8 cellular contexts compared by ENCODE assay signal in the genomic region with DNA sequence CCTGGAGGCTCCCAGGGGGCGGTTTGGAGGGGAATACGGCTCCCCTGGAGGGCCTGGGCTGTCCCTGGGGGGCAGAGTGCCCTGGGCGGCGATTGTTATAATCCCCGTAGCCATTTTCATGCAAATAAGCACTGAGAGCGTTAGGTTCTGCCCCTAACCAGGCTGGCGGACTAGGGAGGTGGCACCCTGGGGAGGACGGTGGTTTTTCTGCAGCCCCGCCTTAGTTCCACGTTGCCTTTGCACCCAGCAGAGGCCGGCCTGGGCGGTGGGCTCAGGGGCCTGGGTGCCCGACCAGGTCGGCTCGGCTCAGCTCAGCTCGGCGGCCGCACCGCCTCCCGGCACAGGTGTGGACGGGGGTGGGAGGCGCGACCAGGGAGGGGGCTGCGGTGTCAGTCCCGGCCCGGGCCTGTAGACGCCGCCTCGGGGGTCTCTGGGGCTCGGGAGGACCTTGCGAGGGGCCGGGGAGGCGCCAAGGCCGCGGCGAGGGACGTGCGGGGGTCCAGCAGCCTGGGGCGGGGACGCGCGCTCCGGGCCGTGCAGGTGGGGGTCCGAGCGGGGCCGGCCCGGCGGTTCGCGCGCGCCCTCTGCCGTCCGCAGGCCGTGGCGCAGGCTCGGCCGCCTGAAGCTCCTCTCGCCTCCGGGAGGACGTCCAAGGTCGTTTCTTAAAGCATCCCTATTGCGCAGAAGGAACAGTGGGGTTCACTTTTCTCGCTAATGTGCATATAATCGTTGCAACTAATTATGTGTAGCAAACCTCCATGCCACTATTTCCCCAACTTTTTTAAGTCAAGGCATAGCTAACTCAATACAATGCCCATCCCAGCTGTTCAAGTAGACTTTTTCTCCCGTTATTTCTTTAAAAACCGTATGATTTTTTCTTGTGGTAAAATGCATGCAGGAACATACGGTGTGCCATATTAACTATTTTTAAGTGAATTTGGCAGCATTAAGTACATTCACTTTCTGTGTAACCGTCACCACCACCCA. TPM values are rescaled to one million over a fixed set of nuclear protein-coding genes. Genes with fewer than 3 reads are reported as not detected.
DNase-seq lines count a peak whose midpoint lies in the region; ATAC-seq and TF ChIP-seq lines count a peak whose summit lies in the region.

No MANE protein-coding gene starts in this region.

- H3K9me3 Mint-ChIP-seq in activated T-helper 1 cell treated with anti-CD3 and anti-CD28 coated beads, Interleukin-12 subunit alpha, Interleukin-12 subunit beta, Interleukin-2, Interleukin-4 antibody, amounts not matched to agents 30 ng/mL and 10 ng/mL and 1 ng/mL, durations not matched to agents 14 hours and 24 hours and 36 hours = peaks cover 10% of the 10 kb centered on the region
- H3K9me3 Mint-ChIP-seq in naive thymus-derived CD8-positive, alpha-beta T cell = peaks cover 0 to 15% (median 7%) of the 10 kb centered on the region in 9 donors

- H3K36me3 Mint-ChIP-seq in activated T-helper 1 cell treated with anti-CD3 and anti-CD28 coated beads, Interleukin-12 subunit alpha, Interleukin-12 subunit beta, Interleukin-2, Interleukin-4 antibody, amounts not matched to agents 30 ng/mL and 10 ng/mL and 1 ng/mL, durations not matched to agents 14 hours and 24 hours and 36 hours (ENCODE audit: low read depth) = no peaks in the 10 kb centered on the region
- peaks cover 0 to 12% (median 6%) of the 10 kb centered on the region in 3 donors for H3K36me3 Mint-ChIP-seq in naive thymus-derived CD8-positive, alpha-beta T cell

- in situ Hi-C loops in GM23248 (cut with MboI) (no loop called here), transverse colon (cut with MboI; ENCODE audit: low pct_ligation_motif_present in 1 of 4, low pct_unique_long_range_greater_than_20kb in 1 of 4, low sequenced_read_pairs in 3 of 4) (loop anchor here in 1 of 4 donors (5.0 kb wide), 1 partner anchor 32 kb away; no protein-coding TSS in a partner anchor)

- H3K4me1 ChIP-seq in GM23248 (ENCODE audit: insufficient read depth) = no peaks in the 10 kb centered on the region
- H3K4me1 ChIP-seq in transverse colon = peaks cover 11 to 52% (median 39%) of the 10 kb centered on the region in 4 donors

- H3K4me3 Mint-ChIP-seq in activated T-helper 1 cell treated with anti-CD3 and anti-CD28 coated beads, Interleukin-12 subunit alpha, Interleukin-12 subunit beta, Interleukin-2, Interleukin-4 antibody, amounts not matched to agents 30 ng/mL and 10 ng/mL and 1 ng/mL, durations not matched to agents 14 hours and 24 hours and 36 hours = peak overlapping the region; percentile 51
- H3K4me3 Mint-ChIP-seq in naive thymus-derived CD8-positive, alpha-beta T cell = peak overlapping the region; percentile 71 to 87 (median 80)

- peak; percentile 18 for TF ChIP-seq POLR2A in transverse colon (IDR thresholded peaks at IDR 0.05)

- H3K79me2 ChIP-seq in GM23248 (ENCODE audit: insufficient read depth) = no peaks in the 10 kb centered on the region

- WGBS in GM23248 (ENCODE audit: low coverage in 1 of 2, low lambda C conversion rate in 2 of 2, missing lambda C conversion rate in 2 of 2), 2 experiments = 1 to 4% methylated on average over 39 to 70 of the region's 70 CpGs
- WGBS in transverse colon (ENCODE audit: low coverage in 1 of 2), 2 donors = 3 to 11% methylated on average over 6 to 37 of the region's 70 CpGs

- TF ChIP-seq CTCF in transverse colon (IDR thresholded peaks at IDR 0.05) = peak; percentile 56 to 92 (median 74)

- no peaks in the 10 kb centered on the region for H3K4me1 Mint-ChIP-seq in activated T-helper 1 cell treated with anti-CD3 and anti-CD28 coated beads, Interleukin-12 subunit alpha, Interleukin-12 subunit beta, Interleukin-2, Interleukin-4 antibody, amounts not matched to agents 30 ng/mL and 10 ng/mL and 1 ng/mL, durations not matched to agents 14 hours and 24 hours and 36 hours (ENCODE audit: low read depth)
- H3K4me1 Mint-ChIP-seq in naive thymus-derived CD8-positive, alpha-beta T cell = peaks cover 8 to 20% (median 13%) of the 10 kb centered on the region in 4 donors

- no peak overlapping the region for H2AFZ ChIP-seq in GM23248

- intact Hi-C loops in activated T-helper 1 cell treated with anti-CD3 and anti-CD28 coated beads, Interleukin-12 subunit alpha, Interleukin-12 subunit beta, Interleukin-2, Interleukin-4 antibody, amounts not matched to agents 30 ng/mL and 10 ng/mL and 1 ng/mL, durations not matched to agents 14 hours and 24 hours and 36 hours (cut with micrococcal nuclease) = loop anchor here (1.0 to 10.0 kb wide), 9 partner anchors 28 to 1800 kb away; a partner anchor contains a TSS
- intact Hi-C loops in transverse colon (cut with DNase I; ENCODE audit: low total_unique reads) = loop anchor here (2.0 to 5.0 kb wide), 2 partner anchors 28 to 372 kb away; no protein-coding TSS in a partner anchor

- H3K9me3 ChIP-seq in GM23248 (ENCODE audit: low read depth) = no peaks in the 10 kb centered on the region
- no peaks in the 10 kb centered on the region for H3K9me3 ChIP-seq in transverse colon

- no peak overlapping the region for H3K9ac ChIP-seq in GM23248

- no peaks in the 10 kb centered on the region for H4K20me1 ChIP-seq in GM23248 (ENCODE audit: insufficient read depth)

- H3K4me2 ChIP-seq in GM23248 (ENCODE audit: unreplicated experiment) = peak overlapping the region; percentile 26

- POLR2A ChIA-PET in naive thymus-derived CD8-positive, alpha-beta T cell (lab: Charles Lee) = interaction anchor here (0.9 to 3.7 kb wide), 7 partner anchors 10 to 312 kb away, joined by 3 to 28 read pairs (median 4); no protein-coding TSS in a partner anchor

- peak; percentile 48 to 55 for ATAC-seq in naive thymus-derived CD8-positive, alpha-beta T cell
- no peak for ATAC-seq in GM18870 (IDR thresholded peaks at IDR 0.05; ENCODE audit: unreplicated experiment)

- H3K36me3 ChIP-seq in GM23248 (ENCODE audit: low read depth) (no peaks in the 10 kb centered on the region), transverse colon (no peaks in the 10 kb centered on the region)

- TF ChIP-seq EP300 in transverse colon (IDR thresholded peaks at IDR 0.05; ENCODE audit: low read depth) = no peak

- DNase-seq in CD1c-positive myeloid dendritic cell (ENCODE audit: extremely low spot score) (peak; percentile 66), GM23248 (peak; percentile 74), NCI-H748 treated with DMSO at 0.1 percent for 48 hours (lab: John Stamatoyannopoulos, UW) (peak; percentile 32), fibroblast of gingiva (ENCODE audit: low read depth) (peak; percentile 40), transverse colon (peak; percentile 77)
- peak; percentile 45 for DNase-seq in activated T-helper 1 cell treated with anti-CD3 and anti-CD28 coated beads, Interleukin-12 subunit alpha, Interleukin-12 subunit beta, Interleukin-2, Interleukin-4 antibody, amounts not matched to agents 30 ng/mL and 10 ng/mL and 1 ng/mL, durations not matched to agents 14 hours and 24 hours and 36 hours (ENCODE audit: low spot score)
- peak; percentile 34 to 81 (median 60) for DNase-seq in naive thymus-derived CD8-positive, alpha-beta T cell

- H3K27ac ChIP-seq in GM23248 (no peak overlapping the region), transverse colon (peak overlapping the region; percentile 89 to 95 (median 92))

- H3F3A ChIP-seq in GM23248 (ENCODE audit: insufficient read depth) = 0 out of 2 replicates have a peak, but pooled peaks cover 3% of the 10 kb centered on the region

- no peak overlapping the region for H3K27ac Mint-ChIP-seq in activated T-helper 1 cell treated with anti-CD3 and anti-CD28 coated beads, Interleukin-12 subunit alpha, Interleukin-12 subunit beta, Interleukin-2, Interleukin-4 antibody, amounts not matched to agents 30 ng/mL and 10 ng/mL and 1 ng/mL, durations not matched to agents 14 hours and 24 hours and 36 hours
- peak overlapping the region in 8 of 10 donors; percentile 84 to 95 (median 90) for H3K27ac Mint-ChIP-seq in naive thymus-derived CD8-positive, alpha-beta T cell

- H3K4me3 ChIP-seq in GM23248 = no peak overlapping the region
- H3K4me3 ChIP-seq in transverse colon = peak overlapping the region; percentile 42 to 77 (median 60)

- H3K9me2 ChIP-seq in GM23248 (ENCODE audit: insufficient read depth) = no peaks in the 10 kb centered on the region

- peaks cover 24% of the 10 kb centered on the region for H3K27me3 Mint-ChIP-seq in activated T-helper 1 cell treated with anti-CD3 and anti-CD28 coated beads, Interleukin-12 subunit alpha, Interleukin-12 subunit beta, Interleukin-2, Interleukin-4 antibody, amounts not matched to agents 30 ng/mL and 10 ng/mL and 1 ng/mL, durations not matched to agents 14 hours and 24 hours and 36 hours (ENCODE audit: insufficient read depth)
- H3K27me3 Mint-ChIP-seq in naive thymus-derived CD8-positive, alpha-beta T cell = peaks cover 5 to 9% (median 8%) of the 10 kb centered on the region in 5 donors

- H3K27me3 ChIP-seq in GM23248 (replicated peaks; ENCODE audit: insufficient read depth) (peaks cover 21% of the 10 kb centered on the region), transverse colon (peaks cover 2% of the 10 kb centered on the region)

RNA-seq across cellular contexts. Expression of a gene that starts 2.5 kb away (rescaled TPM):
- 0.11 TPM in 1 of 2 replicates, not detected in the other for total RNA-seq in GM23248 (2014; rRNA removed; shearing (Covaris generic))
- 0.05 TPM in 1 of 2 replicates, not detected in the other for polyA plus RNA-seq in GM23248 (2016; fragmentation: Nextera tagmentation; extraction: Ambion mirVana)
- 2.3 and 2.4 TPM in 2 replicates for total RNA-seq in activated T-helper 1 cell treated with anti-CD3 and anti-CD28 coated beads, Interleukin-12 subunit alpha, Interleukin-12 subunit beta, Interleukin-2, Interleukin-4 antibody, amounts not matched to agents 30 ng/mL and 10 ng/mL and 1 ng/mL, durations not matched to agents 14 hours and 24 hours and 36 hours
- 1 to 10 TPM; 3.1 to 5.1 TPM for total RNA-seq in naive thymus-derived CD8-positive, alpha-beta T cell
- under 1 TPM in 2 of 3 donors, not detected in 1; 0.17 to 0.39 TPM for polyA plus RNA-seq in naive thymus-derived CD8-positive, alpha-beta T cell
- total RNA-seq in transverse colon = 10 to 100 TPM; 13.3 to 31.8 (median 19.8) TPM

RNA-seq across cellular contexts. Expression of a gene that starts 10.5 kb away (rescaled TPM):
- total RNA-seq in GM23248 (2014; rRNA removed; shearing (Covaris generic)) = not detected in 2 replicates
- not detected in 2 replicates for polyA plus RNA-seq in GM23248 (2016; fragmentation: Nextera tagmentation; extraction: Ambion mirVana)
- total RNA-seq in activated T-helper 1 cell treated with anti-CD3 and anti-CD28 coated beads, Interleukin-12 subunit alpha, Interleukin-12 subunit beta, Interleukin-2, Interleukin-4 antibody, amounts not matched to agents 30 ng/mL and 10 ng/mL and 1 ng/mL, durations not matched to agents 14 hours and 24 hours and 36 hours = not detected in 2 replicates
- not detected for total RNA-seq in naive thymus-derived CD8-positive, alpha-beta T cell
- not detected for polyA plus RNA-seq in naive thymus-derived CD8-positive, alpha-beta T cell
- not detected for total RNA-seq in transverse colon

RNA-seq across cellular contexts. Expression of a gene that starts 23.5 kb away (rescaled TPM):
- not detected in 2 replicates for total RNA-seq in GM23248 (2014; rRNA removed; shearing (Covaris generic))
- polyA plus RNA-seq in GM23248 (2016; fragmentation: Nextera tagmentation; extraction: Ambion mirVana) = not detected in 2 replicates
- total RNA-seq in activated T-helper 1 cell treated with anti-CD3 and anti-CD28 coated beads, Interleukin-12 subunit alpha, Interleukin-12 subunit beta, Interleukin-2, Interleukin-4 antibody, amounts not matched to agents 30 ng/mL and 10 ng/mL and 1 ng/mL, durations not matched to agents 14 hours and 24 hours and 36 hours = not detected in 2 replicates
- not detected for total RNA-seq in naive thymus-derived CD8-positive, alpha-beta T cell
- polyA plus RNA-seq in naive thymus-derived CD8-positive, alpha-beta T cell = not detected
- not detected for total RNA-seq in transverse colon

RNA-seq across cellular contexts. Expression of a gene that starts 33.7 kb away (rescaled TPM):
- total RNA-seq in GM23248 (2014; rRNA removed; shearing (Covaris generic)) = not detected in 2 replicates
- not detected in 2 replicates for polyA plus RNA-seq in GM23248 (2016; fragmentation: Nextera tagmentation; extraction: Ambion mirVana)
- total RNA-seq in activated T-helper 1 cell treated with anti-CD3 and anti-CD28 coated beads, Interleukin-12 subunit alpha, Interleukin-12 subunit beta, Interleukin-2, Interleukin-4 antibody, amounts not matched to agents 30 ng/mL and 10 ng/mL and 1 ng/mL, durations not matched to agents 14 hours and 24 hours and 36 hours = not detected in 2 replicates
- total RNA-seq in naive thymus-derived CD8-positive, alpha-beta T cell = not detected
- polyA plus RNA-seq in naive thymus-derived CD8-positive, alpha-beta T cell = not detected
- total RNA-seq in transverse colon = not detected

RNA-seq across cellular contexts. Expression of a gene that starts 47.4 kb away (rescaled TPM):
- total RNA-seq in GM23248 (2014; rRNA removed; shearing (Covaris generic)) = not detected in 2 replicates
- not detected in 2 replicates for polyA plus RNA-seq in GM23248 (2016; fragmentation: Nextera tagmentation; extraction: Ambion mirVana)
- total RNA-seq in activated T-helper 1 cell treated with anti-CD3 and anti-CD28 coated beads, Interleukin-12 subunit alpha, Interleukin-12 subunit beta, Interleukin-2, Interleukin-4 antibody, amounts not matched to agents 30 ng/mL and 10 ng/mL and 1 ng/mL, durations not matched to agents 14 hours and 24 hours and 36 hours = not detected in 2 replicates
- not detected for total RNA-seq in naive thymus-derived CD8-positive, alpha-beta T cell
- not detected for polyA plus RNA-seq in naive thymus-derived CD8-positive, alpha-beta T cell
- not detected for total RNA-seq in transverse colon
